3 cellular contexts compared by ENCODE assay signal in genomic region chr1:231499148-231499763, GRCh38.
A peak's percentile ranks its signal among the peaks of the same experiment; 100 is the strongest.
TF ChIP-seq lines count a peak whose summit lies in the region.

No MANE protein-coding gene starts in this region.

TF ChIP-seq in HCT116, 20 proteins besides CTCF, POLR2A, EP300 and RAD21:
- TF ChIP-seq CBX3 (IDR thresholded peaks at IDR 0.05; ENCODE audit: low read depth) (peak; percentile 33; the same call in 1 of the 2 replicates), TCF7L2 (IDR thresholded peaks at IDR 0.05; ENCODE audit: borderline replicate concordance, extremely low read depth, insufficient read depth, insufficient read length) (no peak), ZBTB33 (IDR thresholded peaks at IDR 0.05; ENCODE audit: extremely low read depth, insufficient replicate concordance, low read length) (no peak)

TF ChIP-seq in GM12878, 131 proteins besides CTCF, POLR2A, EP300 and RAD21:
- TF ChIP-seq E4F1 (IDR thresholded peaks at IDR 0.05; ENCODE audit: borderline replicate concordance, partially characterized antibody) (no peak), CREM (IDR thresholded peaks at IDR 0.05; ENCODE audit: low read depth) (no peak), FOXM1 (IDR thresholded peaks at IDR 0.05; ENCODE audit: low read depth, low read length) (no peak), CBX5 (IDR thresholded peaks at IDR 0.05; ENCODE audit: low read depth) (peak; percentile 96)
TF ChIP-seq in GM12878: peak in this region for 1.

TF ChIP-seq in HepG2, 621 proteins besides CTCF, POLR2A, EP300 and RAD21:
- TF ChIP-seq ZNF501 (CRISPR knock-in tag; IDR thresholded peaks at IDR 0.05), result no peak
- no peak for TF ChIP-seq U2AF2 (IDR thresholded peaks at IDR 0.05; ENCODE audit: low read depth, low read length)
- no peak for TF ChIP-seq DMTF1 (CRISPR knock-in tag; IDR thresholded peaks at IDR 0.05)
- TF ChIP-seq GPBP1L1 (CRISPR knock-in tag; IDR thresholded peaks at IDR 0.05), result no peak
- TF ChIP-seq SMYD3 (CRISPR knock-in tag; IDR thresholded peaks at IDR 0.05), result no peak
- TF ChIP-seq ZNF768 (CRISPR knock-in tag; IDR thresholded peaks at IDR 0.05), result no peak
- TF ChIP-seq NR2C2 (CRISPR knock-in tag; IDR thresholded peaks at IDR 0.05; ENCODE audit: borderline replicate concordance), result no peak
- TF ChIP-seq THRA (CRISPR knock-in tag; IDR thresholded peaks at IDR 0.05; ENCODE audit: borderline replicate concordance), result no peak
- TF ChIP-seq BRF2 (CRISPR knock-in tag; IDR thresholded peaks at IDR 0.05), result no peak
- no peak for TF ChIP-seq ZFP36L2 (CRISPR knock-in tag; IDR thresholded peaks at IDR 0.05)
- TF ChIP-seq TFDP2 (CRISPR knock-in tag; IDR thresholded peaks at IDR 0.05), result no peak
- no peak for TF ChIP-seq BCLAF1 (IDR thresholded peaks at IDR 0.05)
- TF ChIP-seq DNMT1 (CRISPR knock-in tag; IDR thresholded peaks at IDR 0.05), result no peak
- no peak for TF ChIP-seq FOXC1 (CRISPR knock-in tag; IDR thresholded peaks at IDR 0.05; ENCODE audit: borderline replicate concordance)
- no peak for TF ChIP-seq HNRNPUL1 (IDR thresholded peaks at IDR 0.05; ENCODE audit: low read depth, low read length)
